In the genomic region with DNA sequence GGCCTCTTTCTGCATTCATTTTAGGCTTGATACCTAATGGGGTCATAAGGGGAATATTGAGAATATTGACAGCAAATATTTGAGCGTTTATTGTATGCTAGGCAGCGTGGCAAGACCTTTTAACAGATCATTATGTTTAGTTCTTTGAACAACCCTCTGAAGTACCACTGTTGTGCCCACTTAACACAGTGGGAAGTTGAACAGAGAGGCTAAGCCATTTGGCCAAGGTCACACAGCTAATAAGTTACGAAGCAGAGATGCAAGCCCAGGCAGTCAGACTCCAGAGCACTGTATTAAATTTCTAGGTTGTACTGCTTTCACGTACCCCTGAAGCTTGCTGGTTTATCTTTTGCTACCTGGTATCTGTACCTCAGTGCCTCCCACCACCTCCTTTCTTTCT, we compare ENCODE assay signal across 8 cellular contexts. TPM values are rescaled to one million over a fixed set of nuclear protein-coding genes. Genes with fewer than 3 reads are reported as not detected.
DNase-seq lines count a peak whose midpoint lies in the region; TF ChIP-seq lines count a peak whose summit lies in the region.

No MANE protein-coding gene starts in this region.

- TF ChIP-seq CTCF in OCI-LY7 (conservative IDR thresholded peaks at IDR 0.05; ENCODE audit: low read length) = no peak
- TF ChIP-seq CTCF in epithelial cell of esophagus (IDR thresholded peaks at IDR 0.05; ENCODE audit: insufficient read depth, low read depth, low read length, missing control alignments) = no peak
- TF ChIP-seq CTCF in osteoblast (IDR thresholded peaks at IDR 0.05; ENCODE audit: extremely low read depth, low read depth, low read length) = no peak

- H4K20me1 ChIP-seq in OCI-LY7 (ENCODE audit: insufficient read depth, low read length) (peaks cover 30% of the 10 kb centered on the region), osteoblast (ENCODE audit: insufficient read depth, low read length) (peaks cover 53% of the 10 kb centered on the region)

- H3K36me3 ChIP-seq in CD8-positive, alpha-beta memory T cell (ENCODE audit: insufficient read depth, low read length) = no peaks in the 10 kb centered on the region
- H3K36me3 ChIP-seq in OCI-LY7 (ENCODE audit: insufficient read depth, low read length) (peaks cover 20% of the 10 kb centered on the region; the same call in 1 of the 2 replicates), osteoblast (ENCODE audit: insufficient read depth, low read length) (no peaks in the 10 kb centered on the region)

- CTCF ChIA-PET in CD8-positive, alpha-beta memory T cell (lab: Charles Lee) = interaction anchor here (1.2 to 3.2 kb wide), 5 partner anchors 46 to 152 kb away, joined by 3 to 12 read pairs (median 4); no protein-coding TSS in a partner anchor
- CTCF ChIA-PET in OCI-LY7 (lab: Charles Lee; ENCODE audit: unreplicated experiment) = no interaction called here

- H3K27ac Mint-ChIP-seq in CD8-positive, alpha-beta memory T cell = peak overlapping the region; percentile 65 to 96 (median 91)

- POLR2A ChIA-PET in CD8-positive, alpha-beta memory T cell (lab: Charles Lee) = interaction anchor here (0.6 to 0.8 kb wide), 2 partner anchors 11 to 152 kb away, joined by 3 read pairs; no protein-coding TSS in a partner anchor
- POLR2A ChIA-PET in OCI-LY7 (lab: Charles Lee) = interaction anchor here (0.5 to 1.4 kb wide), 4 partner anchors 16 to 402 kb away, joined by 3 to 5 read pairs (median 3); no protein-coding TSS in a partner anchor

- H3K4me1 ChIP-seq in CD8-positive, alpha-beta memory T cell (ENCODE audit: insufficient read depth, low read length) = peaks cover 57% of the 10 kb centered on the region
- H3K4me1 ChIP-seq in OCI-LY7 (ENCODE audit: insufficient read depth, low read length, poor library complexity, severe bottlenecking) (peaks cover 27% of the 10 kb centered on the region), osteoblast (ENCODE audit: insufficient read depth, low read length) (peaks cover 35% of the 10 kb centered on the region)

- H3K27ac ChIP-seq in CD8-positive, alpha-beta memory T cell (ENCODE audit: low read depth, low read length) = peak overlapping the region; percentile 92
- H3K27ac ChIP-seq in OCI-LY7 (ENCODE audit: low read depth, low read length, poor library complexity, severe bottlenecking) = no peak overlapping the region
- peak overlapping the region; percentile 96 for H3K27ac ChIP-seq in osteoblast (ENCODE audit: low read depth, low read length)

- DNase-seq in CD8-positive, alpha-beta memory T cell = no peak
- DNase-seq in OCI-LY7 (ENCODE audit: low spot score) (no peak), epithelial cell of esophagus (ENCODE audit: low read depth) (no peak), osteoblast (ENCODE audit: insufficient read length, low spot score, missing footprints) (peak; percentile 61), SKM-1 (lab: John Stamatoyannopoulos, UW; ENCODE audit: unreplicated experiment) (no peak), RPMI8226 (no peak), RKO (ENCODE audit: low spot score) (no peak)
- DNase-seq in stimulated activated CD4-positive, alpha-beta T cell treated with anti-CD3 and anti-CD28 coated beads, Interleukin-1b, Interleukin-23, amount 100 ng/mL, for 48 hours = no peak

- no peaks in the 10 kb centered on the region for H3K9me2 ChIP-seq in OCI-LY7 (ENCODE audit: insufficient read depth, low read length)

- H3K4me2 ChIP-seq in OCI-LY7 (ENCODE audit: low read length) = peak overlapping the region; percentile 99
- peak overlapping the region; percentile 99 for H3K4me2 ChIP-seq in osteoblast (ENCODE audit: insufficient read depth, low read length)

- H3K4me1 Mint-ChIP-seq in CD8-positive, alpha-beta memory T cell = peaks cover 53 to 64% (median 62%) of the 10 kb centered on the region in 3 donors

- H3K4me3 ChIP-seq in CD8-positive, alpha-beta memory T cell (ENCODE audit: low read length) = peak overlapping the region; percentile 91
- H3K4me3 ChIP-seq in OCI-LY7 (ENCODE audit: low read depth, low read length, poor library complexity, severe bottlenecking) (peak overlapping the region; percentile 93), epithelial cell of esophagus (ENCODE audit: low read length) (peak overlapping the region; percentile 94), osteoblast (ENCODE audit: insufficient read depth, low read length) (peak overlapping the region; percentile 98)

- no peak overlapping the region for H2AFZ ChIP-seq in OCI-LY7 (ENCODE audit: low read length)
- H2AFZ ChIP-seq in osteoblast (ENCODE audit: low read length) = no peak overlapping the region

- H3K36me3 Mint-ChIP-seq in CD8-positive, alpha-beta memory T cell = peaks cover 0 to 17% (median 4%) of the 10 kb centered on the region in 3 donors

- H3K27me3 ChIP-seq in CD8-positive, alpha-beta memory T cell (ENCODE audit: insufficient read depth, low read length, poor library complexity, severe bottlenecking) = no peaks in the 10 kb centered on the region
- no peaks in the 10 kb centered on the region for H3K27me3 ChIP-seq in osteoblast (ENCODE audit: insufficient read depth, low read length)

- no TSS peak for BruUV-seq in OCI-LY7 (replicated peaks; lab: Mats Ljungman, UMichigan)

- no peaks in the 10 kb centered on the region for H3K9me3 Mint-ChIP-seq in CD8-positive, alpha-beta memory T cell

- peak overlapping the region; percentile 89 to 99 (median 97) for H3K4me3 Mint-ChIP-seq in CD8-positive, alpha-beta memory T cell

- H3K9me3 ChIP-seq in CD8-positive, alpha-beta memory T cell (ENCODE audit: low read length) = no peaks in the 10 kb centered on the region
- H3K9me3 ChIP-seq in OCI-LY7 (ENCODE audit: low read length) (no peaks in the 10 kb centered on the region), osteoblast (ENCODE audit: low read depth, low read length) (no peaks in the 10 kb centered on the region)

- H3K79me2 ChIP-seq in OCI-LY7 (ENCODE audit: insufficient read depth, low read depth, low read length) = peaks cover 58% of the 10 kb centered on the region
- peaks cover 65% of the 10 kb centered on the region for H3K79me2 ChIP-seq in osteoblast (ENCODE audit: insufficient read depth, low read length)

- intact Hi-C loops in OCI-LY7 (cut with micrococcal nuclease; ENCODE audit: unreplicated experiment) = no loop called here

- no peaks in the 10 kb centered on the region for H3K27me3 Mint-ChIP-seq in CD8-positive, alpha-beta memory T cell

RNA-seq across cellular contexts. Expression of a gene that starts 1.1 kb away (rescaled TPM):
- total RNA-seq in CD8-positive, alpha-beta memory T cell = 100 to 1,000 TPM; 260 to 285 TPM
- 206 TPM for polyA plus RNA-seq in CD8-positive, alpha-beta memory T cell
- total RNA-seq in OCI-LY7 (2014; rRNA removed; shearing (Covaris generic)) = 24.5 and 30.1 TPM in 2 replicates
- 129 and 143 TPM in 2 replicates for total RNA-seq in OCI-LY7 (2022)
- total RNA-seq in osteoblast = 86.0 and 86.1 TPM in 2 replicates
